ENCODE assay signal across 8 cellular contexts in the genomic region with DNA sequence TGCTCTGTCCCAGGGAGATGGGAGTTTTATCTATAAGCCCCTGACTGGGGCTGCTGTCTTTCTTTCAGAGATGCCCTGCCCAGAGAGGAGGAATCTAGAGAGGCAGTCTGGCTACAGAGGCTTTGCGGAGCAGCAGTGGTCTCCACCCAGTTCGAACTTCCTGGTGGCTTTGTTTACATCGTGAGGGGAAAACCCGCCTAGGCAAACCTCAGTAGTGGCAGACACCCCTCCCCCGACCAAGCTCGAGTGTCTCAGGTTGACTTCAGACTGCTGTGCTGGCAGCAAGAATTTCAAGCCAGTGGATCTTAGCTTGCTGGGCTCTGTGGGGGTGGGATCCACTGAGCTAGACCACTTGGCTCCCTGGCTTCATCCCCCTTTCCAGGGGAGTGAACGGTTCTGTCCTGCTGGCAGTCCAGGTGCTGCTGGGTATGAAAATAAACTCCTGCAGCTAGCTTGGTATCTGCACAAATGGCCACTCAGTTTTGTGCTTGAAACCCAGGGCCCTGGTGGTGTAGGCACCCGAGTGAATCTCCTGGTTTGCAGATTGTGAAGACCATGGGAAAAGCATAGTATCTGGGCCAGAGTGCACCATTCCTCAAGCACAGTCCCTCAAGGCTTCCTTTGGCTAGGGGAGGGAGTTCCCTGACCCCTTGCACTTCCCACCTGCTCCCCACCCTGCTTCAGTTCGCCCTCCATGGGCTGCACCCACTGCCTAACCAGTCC. TPM values are rescaled to one million over a fixed set of nuclear protein-coding genes. Genes with fewer than 3 reads are reported as not detected.
DNase-seq lines count a peak whose midpoint lies in the region; ATAC-seq lines count a peak whose summit lies in the region.
"Not testable (repeated sequence)": the region's sequence is repeated elsewhere in the genome, so short reads cannot be mapped to it uniquely, and the experiment has no call there.

No MANE protein-coding gene starts in this region.

- H3K4me3 Mint-ChIP-seq in CD4-positive, CD25-positive, alpha-beta regulatory T cell, result peak overlapping the region; percentile 63 to 74 (median 66)
- H3K4me3 Mint-ChIP-seq in activated CD4-positive, alpha-beta T cell treated with anti-CD3 and anti-CD28 coated beads, Interleukin-2, amount 10 ng/mL, durations not matched to agents 7 days and 5 days, result not testable (repeated sequence)
- H3K4me3 Mint-ChIP-seq in immature natural killer cell, result peak overlapping the region; percentile 61 to 82 (median 71)

- peaks cover 23% of the 10 kb centered on the region for H3K36me3 Mint-ChIP-seq in CD4-positive, CD25-positive, alpha-beta regulatory T cell
- peaks cover 14% of the 10 kb centered on the region for H3K36me3 Mint-ChIP-seq in activated CD4-positive, alpha-beta T cell treated with anti-CD3 and anti-CD28 coated beads, Interleukin-2, amount 10 ng/mL, durations not matched to agents 7 days and 5 days (ENCODE audit: low read depth)
- peaks cover 20 to 32% (median 24%) of the 10 kb centered on the region in 3 donors for H3K36me3 Mint-ChIP-seq in immature natural killer cell

- DNase-seq in CD4-positive, CD25-positive, alpha-beta regulatory T cell, result peak; percentile 7 to 88 (median 57)
- peak; percentile 43 for DNase-seq in NCI-H748 (lab: John Stamatoyannopoulos, UW; ENCODE audit: unreplicated experiment)
- peak; percentile 75 for DNase-seq in activated CD4-positive, alpha-beta T cell treated with anti-CD3 and anti-CD28 coated beads, Interleukin-2, amount 10 ng/mL, durations not matched to agents 7 days and 5 days
- peak; percentile 70 for DNase-seq in activated effector memory CD4-positive, alpha-beta T cell treated with anti-CD3 and anti-CD28 coated beads, Interleukin-2, amount 50 U/mL, for 16 hours
- DNase-seq in immature natural killer cell, result peak; percentile 71 to 75 (median 71)
- peak in 2 of 3 experiments; percentile 6 to 17 for DNase-seq in stimulated activated CD4-positive, alpha-beta T cell treated with anti-CD3 and anti-CD28 coated beads, TNF-alpha, amount 100 ng/mL, for 24 hours (ENCODE audit: low read depth in 3 of 3)

- not testable (repeated sequence) for H3K27me3 Mint-ChIP-seq in CD4-positive, CD25-positive, alpha-beta regulatory T cell; immature natural killer cell (ENCODE audit: low read depth in 3 of 3)
- H3K27me3 Mint-ChIP-seq in activated CD4-positive, alpha-beta T cell treated with anti-CD3 and anti-CD28 coated beads, Interleukin-2, amount 10 ng/mL, durations not matched to agents 7 days and 5 days, result peaks cover 12% of the 10 kb centered on the region

- CTCF ChIA-PET in activated CD4-positive, alpha-beta T cell treated with anti-CD3 and anti-CD28 coated beads, Interleukin-2, amount 10 ng/mL, durations not matched to agents 7 days and 5 days (lab: Charles Lee), result not testable (repeated sequence)

- H3K27ac Mint-ChIP-seq in CD4-positive, CD25-positive, alpha-beta regulatory T cell, result peak overlapping the region; percentile 40 to 87 (median 86)
- peak overlapping the region; percentile 82 for H3K27ac Mint-ChIP-seq in activated CD4-positive, alpha-beta T cell treated with anti-CD3 and anti-CD28 coated beads, Interleukin-2, amount 10 ng/mL, durations not matched to agents 7 days and 5 days
- peak overlapping the region; percentile 71 to 89 (median 82) for H3K27ac Mint-ChIP-seq in immature natural killer cell

- peak overlapping the region; percentile 26 for H3K4me3 ChIP-seq in CD4-positive, CD25-positive, alpha-beta regulatory T cell (ENCODE audit: low read depth, low read length)

- H3K27me3 ChIP-seq in CD4-positive, CD25-positive, alpha-beta regulatory T cell (ENCODE audit: control insufficient read depth, insufficient read depth, low read length), result not testable (repeated sequence)

- POLR2A ChIA-PET in activated CD4-positive, alpha-beta T cell treated with anti-CD3 and anti-CD28 coated beads, Interleukin-2, amount 10 ng/mL, durations not matched to agents 7 days and 5 days (lab: Charles Lee), result not testable (repeated sequence)

- H3K36me3 ChIP-seq in CD4-positive, CD25-positive, alpha-beta regulatory T cell (ENCODE audit: control insufficient read depth, insufficient read depth, low read length), result not testable (repeated sequence)

- peaks cover 0 to 42% (median 21%) of the 10 kb centered on the region in 7 donors for H3K9me3 Mint-ChIP-seq in CD4-positive, CD25-positive, alpha-beta regulatory T cell
- peaks cover 26% of the 10 kb centered on the region for H3K9me3 Mint-ChIP-seq in activated CD4-positive, alpha-beta T cell treated with anti-CD3 and anti-CD28 coated beads, Interleukin-2, amount 10 ng/mL, durations not matched to agents 7 days and 5 days
- peaks cover 31 to 42% (median 40%) of the 10 kb centered on the region in 6 donors for H3K9me3 Mint-ChIP-seq in immature natural killer cell

- not testable (repeated sequence) for H3K27ac ChIP-seq in CD4-positive, CD25-positive, alpha-beta regulatory T cell (ENCODE audit: insufficient read depth, low read length, poor library complexity, severe bottlenecking)

- peaks cover 19% of the 10 kb centered on the region for H3K4me1 ChIP-seq in CD4-positive, CD25-positive, alpha-beta regulatory T cell (ENCODE audit: control insufficient read depth, insufficient read depth, low read length, poor library complexity, severe bottlenecking)

- peak; percentile 63 to 67 for ATAC-seq in CD4-positive, CD25-positive, alpha-beta regulatory T cell (ENCODE audit: low read depth in 2 of 2)
- ATAC-seq in GM19395 (IDR thresholded peaks at IDR 0.05; ENCODE audit: unreplicated experiment), result peak; percentile 85
- peak; percentile 83 for ATAC-seq in HG02884 (IDR thresholded peaks at IDR 0.05; ENCODE audit: unreplicated experiment)

- H3K9me3 ChIP-seq in CD4-positive, CD25-positive, alpha-beta regulatory T cell (ENCODE audit: control insufficient read depth in 2 of 2, low read length in 2 of 2), result peaks cover 12 to 14% of the 10 kb centered on the region in 2 experiments

- H3K4me1 Mint-ChIP-seq in CD4-positive, CD25-positive, alpha-beta regulatory T cell, result peaks cover 13 to 41% (median 24%) of the 10 kb centered on the region in 4 donors
- peaks cover 20% of the 10 kb centered on the region for H3K4me1 Mint-ChIP-seq in activated CD4-positive, alpha-beta T cell treated with anti-CD3 and anti-CD28 coated beads, Interleukin-2, amount 10 ng/mL, durations not matched to agents 7 days and 5 days
- H3K4me1 Mint-ChIP-seq in immature natural killer cell, result peaks cover 28 to 41% of the 10 kb centered on the region in 2 donors

RNA-seq across cellular contexts. Expression of a gene that starts 15.3 kb away (rescaled TPM):
- not detected for total RNA-seq in CD4-positive, CD25-positive, alpha-beta regulatory T cell
- not detected for polyA plus RNA-seq in CD4-positive, CD25-positive, alpha-beta regulatory T cell
- total RNA-seq in activated CD4-positive, alpha-beta T cell treated with anti-CD3 and anti-CD28 coated beads, Interleukin-2, amount 10 ng/mL, durations not matched to agents 7 days and 5 days, result not detected
- polyA plus RNA-seq in immature natural killer cell, result not detected

Comparison
In these comparisons a context has a peak if more than half of its experiments do, and no peak if none do; other contexts are left out.
1. DNase-seq: peak in every context shown above with its lines; median percentile 75 in activated CD4-positive, alpha-beta T cell treated with anti-CD3 and anti-CD28 coated beads, Interleukin-2, amount 10 ng/mL, durations not matched to agents 7 days and 5 days; 71 in immature natural killer cell; 70 in activated effector memory CD4-positive, alpha-beta T cell treated with anti-CD3 and anti-CD28 coated beads, Interleukin-2, amount 50 U/mL, for 16 hours; 57 in CD4-positive, CD25-positive, alpha-beta regulatory T cell; 43 in NCI-H748; 12 in stimulated activated CD4-positive, alpha-beta T cell treated with anti-CD3 and anti-CD28 coated beads, TNF-alpha, amount 100 ng/mL, for 24 hours.